In genomic region chr3:113185436-113185835, GRCh38 we compare ENCODE assay signal across 28 cellular contexts. TPM values are rescaled to one million over a fixed set of nuclear protein-coding genes. Genes with fewer than 3 reads are reported as not detected.
"Had no signal": no experiment of that assay in that cellular context is flagged by ENCODE, and none has a peak within 500 bp of the region (broad histone marks: within the 10 kb centered on the region; RNA-seq: fewer than 3 reads in every experiment).

No MANE protein-coding gene starts in this region.

- H3K4me1 Mint-ChIP-seq: naive thymus-derived CD4-positive, alpha-beta T cell; stimulated activated effector memory CD8-positive, alpha-beta T cell treated with anti-CD3 and anti-CD28 coated beads, Interleukin-12 subunit alpha, Interleukin-12 subunit beta, amount 100 ng/mL, for 72 hours had no signal

- H3K36me3 Mint-ChIP-seq: activated naive CD8-positive, alpha-beta T cell; naive thymus-derived CD4-positive, alpha-beta T cell; stimulated activated effector memory CD8-positive, alpha-beta T cell treated with anti-CD3 and anti-CD28 coated beads, Interleukin-12 subunit alpha, Interleukin-12 subunit beta, amount 100 ng/mL, for 72 hours had no signal

- H3K36me3 ChIP-seq: brain microvascular endothelial cell, gastrocnemius medialis, ovary, thoracic aorta had no signal

- H3K4me2 ChIP-seq: hepatocyte had no signal

- H3K27me3 Mint-ChIP-seq: progenitor cell of endocrine pancreas; stimulated activated naive CD8-positive, alpha-beta T cell treated with anti-CD3 and anti-CD28 coated beads, Interleukin-15, Interleukin-2, amounts not matched to agents 100 ng/mL and 50 ng/mL, for 24 hours had no signal

- H3K27ac ChIP-seq: brain microvascular endothelial cell, gastrocnemius medialis, hepatocyte, ovary, thoracic aorta, VCaP had no signal

- H3K9me3 ChIP-seq: gastrocnemius medialis, ovary, thoracic aorta had no signal

- H3K79me2 ChIP-seq: hepatocyte had no signal

- H2AFZ ChIP-seq: hepatocyte had no signal

- H3K4me3 Mint-ChIP-seq: activated naive CD8-positive, alpha-beta T cell; activated T-cell treated with anti-CD3 and anti-CD28 coated beads, Interleukin-2, amount 50 U/mL, for 72 hours; naive thymus-derived CD4-positive, alpha-beta T cell; stimulated activated effector memory CD8-positive, alpha-beta T cell treated with anti-CD3 and anti-CD28 coated beads, Interleukin-12 subunit alpha, Interleukin-12 subunit beta, amount 100 ng/mL, for 72 hours; stimulated activated naive CD8-positive, alpha-beta T cell treated with anti-CD3 and anti-CD28 coated beads, Interleukin-15, Interleukin-2, amounts not matched to agents 100 ng/mL and 50 ng/mL, for 24 hours had no signal

- H3K4me3 ChIP-seq: gastrocnemius medialis, hepatocyte, ovary, thoracic aorta had no signal

- H3K27me3 ChIP-seq: brain microvascular endothelial cell, gastrocnemius medialis, hepatocyte, ovary had no signal

- H3K4me1 ChIP-seq: gastrocnemius medialis had no signal

- ATAC-seq: activated T-cell treated with anti-CD3 and anti-CD28 coated beads, Interleukin-2, amount 50 U/mL, for 72 hours; esophagus mucosa; gastrocnemius medialis; left cardiac atrium; left ventricle myocardium superior; naive thymus-derived CD4-positive, alpha-beta T cell; sciatic nerve; stimulated activated effector memory CD8-positive, alpha-beta T cell treated with anti-CD3 and anti-CD28 coated beads, Interleukin-12 subunit alpha, Interleukin-12 subunit beta, amount 100 ng/mL, for 72 hours had no signal

- H3K27ac Mint-ChIP-seq: activated naive CD8-positive, alpha-beta T cell; activated T-cell treated with anti-CD3 and anti-CD28 coated beads, Interleukin-2, amount 50 U/mL, for 72 hours; naive thymus-derived CD4-positive, alpha-beta T cell; progenitor cell of endocrine pancreas; stimulated activated effector memory CD8-positive, alpha-beta T cell treated with anti-CD3 and anti-CD28 coated beads, Interleukin-12 subunit alpha, Interleukin-12 subunit beta, amount 100 ng/mL, for 72 hours; stimulated activated naive CD8-positive, alpha-beta T cell treated with anti-CD3 and anti-CD28 coated beads, Interleukin-15, Interleukin-2, amounts not matched to agents 100 ng/mL and 50 ng/mL, for 24 hours had no signal

- DNase-seq: activated CD4-positive, alpha-beta T cell treated with anti-CD3 and anti-CD28 coated beads for 4 hours; activated CD4-positive, alpha-beta T cell treated with anti-CD3 and anti-CD28 coated beads, Interleukin-2, amount 50 U/mL, for 4 hours; activated naive CD4-positive, alpha-beta T cell; activated T-cell treated with anti-CD3 and anti-CD28 coated beads for 4 hours; activated T-cell treated with anti-CD3 and anti-CD28 coated beads, Interleukin-2, amount 50 U/mL, for 72 hours; anterior cingulate cortex; brain microvascular endothelial cell; caudate nucleus; gastrocnemius medialis; glutamatergic neuron; left cardiac atrium; left ventricle myocardium superior; naive thymus-derived CD4-positive, alpha-beta T cell; ovary; retina; small intestine; stimulated activated CD4-positive, alpha-beta T cell treated with anti-CD3 and anti-CD28 coated beads, Interleukin-4, amount 100 ng/mL, for 24 hours; trophoblast cell had no signal

RNA-seq across cellular contexts. Expression of gene BOC, which starts 25.9 kb away (rescaled TPM):
- total RNA-seq: lung microvascular endothelial cell had no signal
- polyA plus RNA-seq: naive thymus-derived CD4-positive, alpha-beta T cell had no signal
